11 cellular contexts compared by ENCODE assay signal in genomic region chr4:33184684-33185083, GRCh38.
DNase-seq lines count a peak whose midpoint lies in the region; ATAC-seq and TF ChIP-seq lines count a peak whose summit lies in the region.
"Had no signal": no experiment of that assay in that cellular context is flagged by ENCODE, and none has a peak within 500 bp of the region (broad histone marks: within the 10 kb centered on the region; RNA-seq: fewer than 3 reads in every experiment).

No MANE protein-coding gene starts in this region.

- ATAC-seq in GM18861 (IDR thresholded peaks at IDR 0.05; ENCODE audit: unreplicated experiment): peak; percentile 91
- peak; percentile 96 for ATAC-seq in HG03457 (IDR thresholded peaks at IDR 0.05; ENCODE audit: unreplicated experiment)
- no peak for ATAC-seq in activated naive CD8-positive, alpha-beta T cell treated with anti-CD3 and anti-CD28 coated beads, Interleukin-2, amount 50 U/mL, for 24 hours

- peak; percentile 94 for DNase-seq in H4 (ENCODE audit: low spot score)
- DNase-seq in amniotic epithelial cell (ENCODE audit: low read depth): peak; percentile 81
- no peak for DNase-seq in NCI-H774 (lab: John Stamatoyannopoulos, UW)
- no peak for DNase-seq in DMS79 treated with DMSO at 0.1 percent for 48 hours (lab: John Stamatoyannopoulos, UW)
- no peak for DNase-seq in tibial artery
- DNase-seq in activated naive CD8-positive, alpha-beta T cell treated with anti-CD3 and anti-CD28 coated beads, Interleukin-2, amount 50 U/mL, for 24 hours: no peak
- DNase-seq: activated naive CD8-positive, alpha-beta T cell treated with anti-CD3 and anti-CD28 coated beads, Interleukin-2, amount 10 ng/mL, durations not matched to agents 7 days and 5 days; sigmoid colon had no signal

- H3K27me3 Mint-ChIP-seq in activated naive CD8-positive, alpha-beta T cell treated with anti-CD3 and anti-CD28 coated beads, Interleukin-2, amount 50 U/mL, for 24 hours: no peaks in the 10 kb centered on the region
- H3K27me3 Mint-ChIP-seq: activated naive CD8-positive, alpha-beta T cell treated with anti-CD3 and anti-CD28 coated beads, Interleukin-2, amount 10 ng/mL, durations not matched to agents 7 days and 5 days had no signal

- no peak overlapping the region for H3K27ac Mint-ChIP-seq in activated naive CD8-positive, alpha-beta T cell treated with anti-CD3 and anti-CD28 coated beads, Interleukin-2, amount 50 U/mL, for 24 hours
- H3K27ac Mint-ChIP-seq: activated naive CD8-positive, alpha-beta T cell treated with anti-CD3 and anti-CD28 coated beads, Interleukin-2, amount 10 ng/mL, durations not matched to agents 7 days and 5 days had no signal

- H3K4me3 Mint-ChIP-seq in activated naive CD8-positive, alpha-beta T cell treated with anti-CD3 and anti-CD28 coated beads, Interleukin-2, amount 50 U/mL, for 24 hours: no peak overlapping the region
- H3K4me3 Mint-ChIP-seq: activated naive CD8-positive, alpha-beta T cell treated with anti-CD3 and anti-CD28 coated beads, Interleukin-2, amount 10 ng/mL, durations not matched to agents 7 days and 5 days had no signal

- no peak overlapping the region for H3K4me3 ChIP-seq in tibial artery
- H3K4me3 ChIP-seq: sigmoid colon had no signal

- no peaks in the 10 kb centered on the region for H3K4me1 ChIP-seq in tibial artery
- H3K4me1 ChIP-seq: sigmoid colon had no signal

- no peaks in the 10 kb centered on the region for H3K36me3 ChIP-seq in tibial artery
- H3K36me3 ChIP-seq: sigmoid colon had no signal

- no peaks in the 10 kb centered on the region for H3K36me3 Mint-ChIP-seq in activated naive CD8-positive, alpha-beta T cell treated with anti-CD3 and anti-CD28 coated beads, Interleukin-2, amount 50 U/mL, for 24 hours (ENCODE audit: low read depth)
- H3K36me3 Mint-ChIP-seq: activated naive CD8-positive, alpha-beta T cell treated with anti-CD3 and anti-CD28 coated beads, Interleukin-2, amount 10 ng/mL, durations not matched to agents 7 days and 5 days had no signal

- no peaks in the 10 kb centered on the region for H3K27me3 ChIP-seq in tibial artery
- H3K27me3 ChIP-seq: sigmoid colon had no signal

- H3K27ac ChIP-seq in tibial artery: no peak overlapping the region
- H3K27ac ChIP-seq: sigmoid colon, VCaP had no signal

- no peaks in the 10 kb centered on the region for H3K4me1 Mint-ChIP-seq in activated naive CD8-positive, alpha-beta T cell treated with anti-CD3 and anti-CD28 coated beads, Interleukin-2, amount 50 U/mL, for 24 hours
- H3K4me1 Mint-ChIP-seq: activated naive CD8-positive, alpha-beta T cell treated with anti-CD3 and anti-CD28 coated beads, Interleukin-2, amount 10 ng/mL, durations not matched to agents 7 days and 5 days had no signal

- intact Hi-C loops in tibial artery (cut with DNase I; ENCODE audit: low total_unique reads): no loop called here

- H3K9me3 ChIP-seq in tibial artery: no peaks in the 10 kb centered on the region
- H3K9me3 ChIP-seq: sigmoid colon had no signal

- H3K9me3 Mint-ChIP-seq in activated naive CD8-positive, alpha-beta T cell treated with anti-CD3 and anti-CD28 coated beads, Interleukin-2, amount 50 U/mL, for 24 hours: peaks cover 5% of the 10 kb centered on the region

- TF ChIP-seq CTCF in tibial artery (IDR thresholded peaks at IDR 0.05): no peak

Comparison
In these comparisons a context has a peak if more than half of its experiments do, and no peak if none do; other contexts are left out.
1. DNase-seq: peak in H4 (single experiment) and amniotic epithelial cell (single experiment); none in NCI-H774 (single experiment), DMS79 treated with DMSO at 0.1 percent for 48 hours (single experiment), tibial artery (0 of 2) and activated naive CD8-positive, alpha-beta T cell treated with anti-CD3 and anti-CD28 coated beads, Interleukin-2, amount 50 U/mL, for 24 hours (single experiment).